In genomic region chr3:78368576-78369345, GRCh38 we compare ENCODE assay signal across 23 cellular contexts.
DNase-seq lines count a peak whose midpoint lies in the region; ATAC-seq and TF ChIP-seq lines count a peak whose summit lies in the region.
"Had no signal": no experiment of that assay in that cellular context is flagged by ENCODE, and none has a peak within 500 bp of the region (broad histone marks: within the 10 kb centered on the region; RNA-seq: fewer than 3 reads in every experiment).

No MANE protein-coding gene starts in this region.

- H3K36me3 ChIP-seq in GM23248 (ENCODE audit: low read depth): no peaks in the 10 kb centered on the region
- H3K36me3 ChIP-seq: left ventricle myocardium inferior, neutrophil, uterus had no signal

- intact Hi-C loops in Calu3 (cut with micrococcal nuclease; ENCODE audit: unreplicated experiment) (loop anchor here (5.0 kb wide), 1 partner anchor 96 kb away; no protein-coding TSS in a partner anchor), head of caudate nucleus (cut with DNase I) (no loop called here)

- no peak overlapping the region for H3K9ac ChIP-seq in GM23248

- no peak for DNase-seq in Calu3
- peak; percentile 5 for DNase-seq in GM23248
- peak; percentile 97 for DNase-seq in NCI-H748 (lab: John Stamatoyannopoulos, UW; ENCODE audit: unreplicated experiment)
- peak; percentile 70 for DNase-seq in epithelial cell of esophagus (ENCODE audit: low read depth)
- DNase-seq in HuH-7.5 (ENCODE audit: low spot score): no peak
- no peak for DNase-seq in head of caudate nucleus
- DNase-seq: activated effector memory CD4-positive, alpha-beta T cell treated with Interleukin-2 at 50 U/mL for 16 hours; activated naive CD8-positive, alpha-beta T cell treated with anti-CD3 and anti-CD28 coated beads for 36 hours; activated T-cell treated with anti-CD3 and anti-CD28 coated beads for 4 hours; central memory CD4-positive, alpha-beta T cell; dermis blood vessel endothelial cell; left ventricle myocardium inferior; NCI-H1092 treated with DMSO at 0.1 percent for 48 hours; NCI-H2171 treated with DMSO at 0.1 percent for 48 hours; NCI-H526 treated with DMSO at 0.1 percent for 48 hours; stimulated activated naive CD4-positive, alpha-beta T cell treated with Interleukin-2 at 50 U/mL for 16 hours; T-helper 2 cell; testis; uterus had no signal

- no peak for ATAC-seq in HG03342 (IDR thresholded peaks at IDR 0.05; ENCODE audit: unreplicated experiment)

- no peaks in the 10 kb centered on the region for H3F3A ChIP-seq in GM23248 (ENCODE audit: insufficient read depth)

- H3K27me3 ChIP-seq in GM23248 (replicated peaks; ENCODE audit: insufficient read depth): no peaks in the 10 kb centered on the region
- H3K27me3 ChIP-seq: neutrophil, testis, uterus had no signal

- no peaks in the 10 kb centered on the region for H3K9me2 ChIP-seq in GM23248 (ENCODE audit: insufficient read depth)

- no peaks in the 10 kb centered on the region for H3K9me3 ChIP-seq in GM23248 (ENCODE audit: low read depth)
- H3K9me3 ChIP-seq: left ventricle myocardium inferior, neutrophil, testis, uterus had no signal

- H3K4me1 Mint-ChIP-seq in Calu3 (ENCODE audit: low read depth, unreplicated experiment): peaks cover 9% of the 10 kb centered on the region
- H3K4me1 Mint-ChIP-seq: activated naive CD8-positive, alpha-beta T cell treated with anti-CD3 and anti-CD28 coated beads for 36 hours had no signal

- H3K27ac Mint-ChIP-seq in Calu3 (ENCODE audit: unreplicated experiment): peak overlapping the region; percentile 68
- H3K27ac Mint-ChIP-seq: activated naive CD8-positive, alpha-beta T cell treated with anti-CD3 and anti-CD28 coated beads for 36 hours had no signal

- H3K27ac ChIP-seq in GM23248: no peak overlapping the region
- H3K27ac ChIP-seq: C4-2B, HL-60, left ventricle myocardium inferior, neutrophil, testis, uterus had no signal

- 58 to 61% methylated on average over 8 of the region's 8 CpGs for WGBS in GM23248 (ENCODE audit: low coverage in 1 of 2, low lambda C conversion rate in 2 of 2, missing lambda C conversion rate in 2 of 2), 2 experiments

- no peak overlapping the region for H2AFZ ChIP-seq in GM23248

- no peaks in the 10 kb centered on the region for H3K27me3 Mint-ChIP-seq in Calu3 (ENCODE audit: unreplicated experiment)
- H3K27me3 Mint-ChIP-seq: activated naive CD8-positive, alpha-beta T cell treated with anti-CD3 and anti-CD28 coated beads for 36 hours had no signal

- no peaks in the 10 kb centered on the region for H3K4me1 ChIP-seq in GM23248 (ENCODE audit: insufficient read depth)
- H3K4me1 ChIP-seq: left ventricle myocardium inferior, testis, uterus had no signal

- H3K79me2 ChIP-seq in GM23248 (ENCODE audit: insufficient read depth): no peaks in the 10 kb centered on the region

- in situ Hi-C loops in GM23248 (cut with MboI): no loop called here

- H3K4me3 Mint-ChIP-seq in Calu3 (ENCODE audit: low read depth, unreplicated experiment): no peak overlapping the region
- H3K4me3 Mint-ChIP-seq: activated naive CD8-positive, alpha-beta T cell treated with anti-CD3 and anti-CD28 coated beads for 36 hours had no signal

- H3K36me3 Mint-ChIP-seq in Calu3 (ENCODE audit: insufficient read depth, unreplicated experiment): no peaks in the 10 kb centered on the region
- H3K36me3 Mint-ChIP-seq: activated naive CD8-positive, alpha-beta T cell treated with anti-CD3 and anti-CD28 coated beads for 36 hours had no signal

- H3K4me2 ChIP-seq in GM23248 (ENCODE audit: unreplicated experiment): no peak overlapping the region

- BruUV-seq in Calu3 (replicated peaks; lab: Mats Ljungman, UMichigan): no TSS peak

- TF ChIP-seq CTCF in Calu3 (IDR thresholded peaks at IDR 0.05; ENCODE audit: unreplicated experiment): no peak
- TF ChIP-seq CTCF in epithelial cell of esophagus (IDR thresholded peaks at IDR 0.05; ENCODE audit: insufficient read depth, low read depth, low read length, missing control alignments): no peak

- no peaks in the 10 kb centered on the region for H3K9me3 Mint-ChIP-seq in Calu3 (ENCODE audit: low read depth, unreplicated experiment)
- H3K9me3 Mint-ChIP-seq: activated naive CD8-positive, alpha-beta T cell treated with anti-CD3 and anti-CD28 coated beads for 36 hours had no signal

- no peak overlapping the region for H3K4me3 ChIP-seq in GM23248
- no peak overlapping the region for H3K4me3 ChIP-seq in epithelial cell of esophagus (ENCODE audit: low read length)
- H3K4me3 ChIP-seq: left ventricle myocardium inferior, testis, uterus had no signal

- no peaks in the 10 kb centered on the region for H4K20me1 ChIP-seq in GM23248 (ENCODE audit: insufficient read depth)

- CTCF ChIA-PET in Calu3 (lab: Charles Lee): no interaction called here

Comparison
In these comparisons a context has a peak if more than half of its experiments do, and no peak if none do; other contexts are left out.
1. DNase-seq: peak in GM23248 (single experiment), NCI-H748 (single experiment) and epithelial cell of esophagus (single experiment); none in Calu3 (single experiment), HuH-7.5 (single experiment) and head of caudate nucleus (0 of 42).